Comparison of ENCODE assay signal across 29 cellular contexts in genomic region chr3:126661532-126661931, GRCh38.
"Had no signal": no experiment of that assay in that cellular context is flagged by ENCODE, and none has a peak within 500 bp of the region (broad histone marks: within the 10 kb centered on the region; RNA-seq: fewer than 3 reads in every experiment).

No MANE protein-coding gene starts in this region.

- ATAC-seq: activated CD8-positive, alpha-beta T cell treated with anti-CD3 and anti-CD28 coated beads for 36 hours; activated T-cell treated with anti-CD3 and anti-CD28 coated beads, Interleukin-2, amount 50 U/mL, for 72 hours; effector memory CD8-positive, alpha-beta T cell; gastrocnemius medialis had no signal

- H3K27me3 ChIP-seq: gastrocnemius medialis had no signal

- H3K4me1 ChIP-seq: gastrocnemius medialis had no signal

- H3K4me3 ChIP-seq: gastrocnemius medialis, heart left ventricle had no signal

- H3K9me3 Mint-ChIP-seq: activated CD8-positive, alpha-beta T cell treated with anti-CD3 and anti-CD28 coated beads for 36 hours; activated T-cell treated with anti-CD3 and anti-CD28 coated beads, Interleukin-2, amount 50 U/mL, for 24 hours; activated T-cell treated with anti-CD3 and anti-CD28 coated beads, Interleukin-2, amount 50 U/mL, for 72 hours; effector memory CD8-positive, alpha-beta T cell had no signal

- H3K27me3 Mint-ChIP-seq: activated CD8-positive, alpha-beta T cell treated with anti-CD3 and anti-CD28 coated beads for 36 hours had no signal

- H3K36me3 ChIP-seq: brain microvascular endothelial cell, gastrocnemius medialis, heart left ventricle had no signal

- H3K9me3 ChIP-seq: gastrocnemius medialis, heart left ventricle had no signal

- H3K36me3 Mint-ChIP-seq: activated naive CD8-positive, alpha-beta T cell had no signal

- H3K27ac ChIP-seq: brain microvascular endothelial cell, epithelial cell of prostate, gastrocnemius medialis, heart left ventricle had no signal

- DNase-seq: activated CD4-positive, alpha-beta T cell treated with anti-CD3 and anti-CD28 coated beads for 4 hours; activated CD4-positive, alpha-beta T cell treated with anti-CD3 and anti-CD28 coated beads, Interleukin-2, amount 50 U/mL, for 1 hour; activated CD4-positive, alpha-beta T cell treated with anti-CD3 and anti-CD28 coated beads, Interleukin-2, amount 50 U/mL, for 48 hours; activated CD4-positive, CD25-positive, alpha-beta regulatory T cell; activated CD4-positive, CD25-positive, alpha-beta regulatory T cell treated with anti-CD3 and anti-CD28 coated beads, Interleukin-2, amount 50 U/mL, for 72 hours; activated CD8-positive, alpha-beta memory T cell treated with anti-CD3 and anti-CD28 coated beads, Interleukin-2, amount 50 U/mL, for 48 hours; activated CD8-positive, alpha-beta T cell treated with anti-CD3 and anti-CD28 coated beads for 36 hours; activated effector memory CD4-positive, alpha-beta T cell treated with Interleukin-2 at 50 U/mL for 16 hours; activated gamma-delta T cell treated with Interleukin-2 at 50 U/mL for 16 hours; activated naive CD4-positive, alpha-beta T cell treated with anti-CD3 and anti-CD28 coated beads, Interleukin-2, amount 50 U/mL, for 16 hours; activated naive CD4-positive, alpha-beta T cell treated with Interleukin-2 at 50 U/mL for 16 hours; activated T-cell treated with anti-CD3 and anti-CD28 coated beads for 4 hours; activated T-cell treated with anti-CD3 and anti-CD28 coated beads, Interleukin-2, amount 50 U/mL, for 24 hours; activated T-cell treated with anti-CD3 and anti-CD28 coated beads, Interleukin-2, amount 50 U/mL, for 72 hours; amniotic stem cell; anterior cingulate cortex; brain microvascular endothelial cell; caudate nucleus; cortex of kidney; dermis blood vessel endothelial cell; effector CD4-positive, alpha-beta T cell; effector memory CD8-positive, alpha-beta T cell; foreskin fibroblast; gastrocnemius medialis; glutamatergic neuron; T-helper 2 cell had no signal

- H3K4me3 Mint-ChIP-seq: activated CD8-positive, alpha-beta T cell treated with anti-CD3 and anti-CD28 coated beads for 36 hours; activated naive CD8-positive, alpha-beta T cell; activated T-cell treated with anti-CD3 and anti-CD28 coated beads, Interleukin-2, amount 50 U/mL, for 24 hours; activated T-cell treated with anti-CD3 and anti-CD28 coated beads, Interleukin-2, amount 50 U/mL, for 72 hours; effector memory CD8-positive, alpha-beta T cell had no signal

- H3K27ac Mint-ChIP-seq: activated CD8-positive, alpha-beta T cell treated with anti-CD3 and anti-CD28 coated beads for 36 hours; activated naive CD8-positive, alpha-beta T cell; activated T-cell treated with anti-CD3 and anti-CD28 coated beads, Interleukin-2, amount 50 U/mL, for 24 hours; activated T-cell treated with anti-CD3 and anti-CD28 coated beads, Interleukin-2, amount 50 U/mL, for 72 hours; effector memory CD8-positive, alpha-beta T cell had no signal
